Comparison of ENCODE assay signal across 37 cellular contexts in the genomic region with DNA sequence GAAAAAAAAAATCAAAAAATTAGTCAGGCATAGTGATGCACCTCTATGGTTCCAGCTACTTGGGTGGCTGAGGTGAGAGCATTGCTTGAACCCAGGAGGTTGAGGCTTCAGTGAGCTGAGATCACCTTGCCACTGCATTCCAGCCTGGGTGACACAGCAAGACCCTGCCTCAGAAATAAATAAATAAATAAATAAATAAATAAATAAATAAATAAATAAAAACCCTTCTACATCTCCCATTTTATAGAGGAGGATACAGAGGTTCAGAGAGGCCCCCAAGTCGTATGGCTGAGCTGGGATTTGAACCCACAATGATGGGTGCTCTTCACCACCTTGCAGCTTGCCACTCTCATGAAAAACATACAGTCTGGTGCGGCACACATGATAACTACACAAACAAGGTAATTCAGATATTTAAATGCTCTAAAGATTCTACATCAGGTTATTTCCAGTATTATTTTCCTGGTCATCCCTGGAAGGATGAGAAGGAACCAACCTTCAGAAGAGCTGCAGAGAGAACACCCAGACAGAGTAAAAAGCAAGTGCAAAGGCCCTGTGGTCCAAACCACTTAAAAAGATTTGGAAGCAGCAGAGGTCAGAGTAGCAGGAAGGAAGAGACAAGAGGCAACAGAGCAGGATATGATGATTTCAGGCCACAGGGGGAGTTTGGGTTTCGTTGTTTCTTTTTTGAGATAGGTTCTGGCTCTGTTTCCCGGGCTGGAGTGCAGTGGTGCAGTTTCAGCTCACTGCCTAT. TPM values are rescaled to one million over a fixed set of nuclear protein-coding genes. Genes with fewer than 3 reads are reported as not detected.
"Had no signal": no experiment of that assay in that cellular context is flagged by ENCODE, and none has a peak within 500 bp of the region (broad histone marks: within the 10 kb centered on the region; RNA-seq: fewer than 3 reads in every experiment).

No MANE protein-coding gene starts in this region.

- H3K27ac ChIP-seq: VCaP had no signal

- H3K9me3 Mint-ChIP-seq: activated CD4-positive, alpha-beta memory T cell treated with anti-CD3 and anti-CD28 coated beads, Interleukin-2, amount 10 ng/mL, durations not matched to agents 7 days and 5 days; activated naive CD4-positive, alpha-beta T cell treated with anti-CD3 and anti-CD28 coated beads, Interleukin-2, amount 10 ng/mL, durations not matched to agents 7 days and 5 days; activated naive CD8-positive, alpha-beta T cell treated with anti-CD3 and anti-CD28 coated beads, Interleukin-2, amount 50 U/mL, for 24 hours had no signal

- H3K4me3 ChIP-seq: MG63, PC-9 had no signal

- H3K4me2 ChIP-seq: PC-9 had no signal

- H3K27ac Mint-ChIP-seq: activated B cell treated with CpG ODN at 0.5 μM for 24 hours; activated CD4-positive, alpha-beta memory T cell treated with anti-CD3 and anti-CD28 coated beads, Interleukin-2, amount 10 ng/mL, durations not matched to agents 7 days and 5 days; activated CD8-positive, alpha-beta memory T cell treated with anti-CD3 and anti-CD28 coated beads, Interleukin-2, amount 10 ng/mL, durations not matched to agents 7 days and 5 days; activated naive CD4-positive, alpha-beta T cell treated with anti-CD3 and anti-CD28 coated beads, Interleukin-2, amount 10 ng/mL, durations not matched to agents 7 days and 5 days; activated naive CD8-positive, alpha-beta T cell; activated naive CD8-positive, alpha-beta T cell treated with anti-CD3 and anti-CD28 coated beads, Interleukin-2, amount 50 U/mL, for 24 hours had no signal

- H3K4me1 Mint-ChIP-seq: activated B cell treated with CpG ODN at 0.5 μM for 24 hours; activated CD4-positive, alpha-beta memory T cell treated with anti-CD3 and anti-CD28 coated beads, Interleukin-2, amount 10 ng/mL, durations not matched to agents 7 days and 5 days; activated CD8-positive, alpha-beta memory T cell treated with anti-CD3 and anti-CD28 coated beads, Interleukin-2, amount 10 ng/mL, durations not matched to agents 7 days and 5 days; activated naive CD4-positive, alpha-beta T cell treated with anti-CD3 and anti-CD28 coated beads, Interleukin-2, amount 10 ng/mL, durations not matched to agents 7 days and 5 days; activated naive CD8-positive, alpha-beta T cell treated with anti-CD3 and anti-CD28 coated beads, Interleukin-2, amount 50 U/mL, for 24 hours had no signal

- DNase-seq: activated B cell treated with CpG ODN at 0.5 μM for 24 hours; activated CD4-positive, alpha-beta memory T cell treated with anti-CD3 and anti-CD28 coated beads, Interleukin-2, amount 10 ng/mL, durations not matched to agents 7 days and 5 days; activated CD4-positive, alpha-beta T cell treated with anti-CD3 and anti-CD28 coated beads for 4 hours; activated CD4-positive, alpha-beta T cell treated with anti-CD3 and anti-CD28 coated beads, Interleukin-2, amount 50 U/mL, for 1 hour; activated CD4-positive, CD25-positive, alpha-beta regulatory T cell treated with anti-CD3 and anti-CD28 coated beads, Interleukin-2, amount 50 U/mL, for 72 hours; activated CD8-positive, alpha-beta memory T cell treated with anti-CD3 and anti-CD28 coated beads for 24 hours; activated CD8-positive, alpha-beta memory T cell treated with anti-CD3 and anti-CD28 coated beads, Interleukin-2, amount 10 ng/mL, durations not matched to agents 7 days and 5 days; activated CD8-positive, alpha-beta memory T cell treated with anti-CD3 and anti-CD28 coated beads, Interleukin-2, amount 50 U/mL, for 48 hours; activated effector memory CD4-positive, alpha-beta T cell treated with Interleukin-2 at 50 U/mL for 16 hours; activated naive CD4-positive, alpha-beta T cell treated with anti-CD3 and anti-CD28 coated beads, Interleukin-2, amount 10 ng/mL, durations not matched to agents 7 days and 5 days; activated naive CD8-positive, alpha-beta T cell treated with anti-CD3 and anti-CD28 coated beads, Interleukin-2, amount 50 U/mL, for 24 hours; activated T-cell treated with anti-CD3 and anti-CD28 coated beads, Interleukin-2, amount 50 U/mL, for 48 hours; anterior cingulate cortex; caudate nucleus; cerebellar nuclear complex; Kasumi-1; MG63; NCI-H1048; NCI-H1105 treated with DMSO at 0.1 percent for 48 hours; NCI-H1436 treated with DMSO at 0.1 percent for 48 hours; NCI-H1694 treated with DMSO at 0.1 percent for 48 hours; NCI-H2029; NCI-H345; NCI-H524 treated with DMSO at 0.1 percent for 48 hours; NK-92 treated with Interleukin-12 subunit alpha and Interleukin-12 subunit beta, amount 100 ng/mL, for 24 hours; PC-9; Right ventricle myocardium superior; SW 1271; T-helper 1 cell; T-helper 2 cell; T-helper 9 cell had no signal

- H3K4me3 Mint-ChIP-seq: activated B cell treated with CpG ODN at 0.5 μM for 24 hours; activated CD4-positive, alpha-beta memory T cell treated with anti-CD3 and anti-CD28 coated beads, Interleukin-2, amount 10 ng/mL, durations not matched to agents 7 days and 5 days; activated CD8-positive, alpha-beta memory T cell treated with anti-CD3 and anti-CD28 coated beads, Interleukin-2, amount 10 ng/mL, durations not matched to agents 7 days and 5 days; activated naive CD4-positive, alpha-beta T cell treated with anti-CD3 and anti-CD28 coated beads, Interleukin-2, amount 10 ng/mL, durations not matched to agents 7 days and 5 days; activated naive CD8-positive, alpha-beta T cell; activated naive CD8-positive, alpha-beta T cell treated with anti-CD3 and anti-CD28 coated beads, Interleukin-2, amount 50 U/mL, for 24 hours; brain had no signal

- H3K36me3 Mint-ChIP-seq: activated CD8-positive, alpha-beta memory T cell treated with anti-CD3 and anti-CD28 coated beads, Interleukin-2, amount 10 ng/mL, durations not matched to agents 7 days and 5 days; activated naive CD4-positive, alpha-beta T cell treated with anti-CD3 and anti-CD28 coated beads, Interleukin-2, amount 10 ng/mL, durations not matched to agents 7 days and 5 days; activated naive CD8-positive, alpha-beta T cell; brain had no signal

- H3K27me3 Mint-ChIP-seq: activated B cell treated with CpG ODN at 0.5 μM for 24 hours; activated CD4-positive, alpha-beta memory T cell treated with anti-CD3 and anti-CD28 coated beads, Interleukin-2, amount 10 ng/mL, durations not matched to agents 7 days and 5 days; activated CD8-positive, alpha-beta memory T cell treated with anti-CD3 and anti-CD28 coated beads, Interleukin-2, amount 10 ng/mL, durations not matched to agents 7 days and 5 days; activated naive CD4-positive, alpha-beta T cell treated with anti-CD3 and anti-CD28 coated beads, Interleukin-2, amount 10 ng/mL, durations not matched to agents 7 days and 5 days had no signal

- FAIRE-seq: bronchial epithelial cell had no signal

- ATAC-seq: activated CD8-positive, alpha-beta memory T cell treated with anti-CD3 and anti-CD28 coated beads, Interleukin-2, amount 10 ng/mL, durations not matched to agents 7 days and 5 days; activated naive CD8-positive, alpha-beta T cell treated with anti-CD3 and anti-CD28 coated beads, Interleukin-2, amount 50 U/mL, for 24 hours had no signal

RNA-seq across cellular contexts. Expression of gene OR1M1, which starts 29.2 kb away (rescaled TPM):
- total RNA-seq: activated B cell treated with CpG ODN at 0.5 μM for 24 hours; activated CD4-positive, alpha-beta memory T cell treated with anti-CD3 and anti-CD28 coated beads, Interleukin-2, amount 10 ng/mL, durations not matched to agents 7 days and 5 days; activated CD8-positive, alpha-beta memory T cell treated with anti-CD3 and anti-CD28 coated beads, Interleukin-2, amount 10 ng/mL, durations not matched to agents 7 days and 5 days; bronchial epithelial cell; NCI-H460; OCI-LY7; PC-9; Right ventricle myocardium superior had no signal

RNA-seq across cellular contexts. Expression of gene MUC16, which starts 47.5 kb away (rescaled TPM):
- total RNA-seq: Right ventricle myocardium superior had no signal

RNA-seq across cellular contexts. Expression of gene OR7G2, which starts 49.6 kb away (rescaled TPM):
- total RNA-seq: activated B cell treated with CpG ODN at 0.5 μM for 24 hours; activated CD4-positive, alpha-beta memory T cell treated with anti-CD3 and anti-CD28 coated beads, Interleukin-2, amount 10 ng/mL, durations not matched to agents 7 days and 5 days; activated CD8-positive, alpha-beta memory T cell treated with anti-CD3 and anti-CD28 coated beads, Interleukin-2, amount 10 ng/mL, durations not matched to agents 7 days and 5 days; bronchial epithelial cell; NCI-H460; OCI-LY7; PC-9; Right ventricle myocardium superior had no signal

RNA-seq across cellular contexts. Expression of gene OR7G1, which starts 57.9 kb away (rescaled TPM):
- total RNA-seq: activated B cell treated with CpG ODN at 0.5 μM for 24 hours; activated CD4-positive, alpha-beta memory T cell treated with anti-CD3 and anti-CD28 coated beads, Interleukin-2, amount 10 ng/mL, durations not matched to agents 7 days and 5 days; activated CD8-positive, alpha-beta memory T cell treated with anti-CD3 and anti-CD28 coated beads, Interleukin-2, amount 10 ng/mL, durations not matched to agents 7 days and 5 days; bronchial epithelial cell; NCI-H460; OCI-LY7; PC-9; Right ventricle myocardium superior had no signal
